ENCODE assay signal across 1 cellular context in genomic region chr6:151451417-151451949, GRCh38.
A peak's percentile ranks its signal among the peaks of the same experiment; 100 is the strongest.
TF ChIP-seq lines count a peak whose summit lies in the region.

No MANE protein-coding gene starts in this region.

TF ChIP-seq in K562, 482 proteins besides CTCF, POLR2A, EP300 and RAD21 (continued from another document):
- TF ChIP-seq BCLAF1 (IDR thresholded peaks at IDR 0.05; ENCODE audit: borderline replicate concordance in 1 of 2, control insufficient read depth in 1 of 2, low read depth in 2 of 2, low read length in 1 of 2) (no peak), TRIM28 (IDR thresholded peaks at IDR 0.05) (no peak), TRIM25 (IDR thresholded peaks at IDR 0.05; ENCODE audit: borderline replicate concordance) (no peak), ZFP1 (CRISPR knock-in tag; IDR thresholded peaks at IDR 0.05) (peak; percentile 96), FOXP1 (CRISPR knock-in tag; IDR thresholded peaks at IDR 0.05) (peak; percentile 9; the same call in 1 of the 2 replicates), ARID1B (IDR thresholded peaks at IDR 0.05) (no peak), TSHZ1 (CRISPR knock-in tag; IDR thresholded peaks at IDR 0.05) (no peak), NFRKB (IDR thresholded peaks at IDR 0.05; ENCODE audit: low read depth) (no peak), ZNF354B (CRISPR knock-in tag; IDR thresholded peaks at IDR 0.05) (no peak), ZC3H11A (IDR thresholded peaks at IDR 0.05; ENCODE audit: low read depth, low read length) (no peak), FOXK2 (conservative IDR thresholded peaks at IDR 0.05 in 1 of 2, IDR thresholded peaks at IDR 0.05 in 1 of 2; ENCODE audit: low read depth in 2 of 2) (no peak), CLOCK (CRISPR knock-in tag; IDR thresholded peaks at IDR 0.05; ENCODE audit: borderline replicate concordance) (no peak), ELK1 (CRISPR knock-in tag; IDR thresholded peaks at IDR 0.05) (no peak), TBP (optimal IDR thresholded peaks at IDR 0.05; ENCODE audit: low read depth, low read length) (no peak), MIER1 (IDR thresholded peaks at IDR 0.05; ENCODE audit: low read depth) (0 out of 2 replicates have a peak, but pooled peaks have one; percentile 16), FOXJ2 (tag; IDR thresholded peaks at IDR 0.05) (no peak), E2F6 (IDR thresholded peaks at IDR 0.05; ENCODE audit: borderline replicate concordance in 1 of 2, extremely low read depth in 1 of 2, insufficient read depth in 1 of 2, insufficient read length in 1 of 2, low read depth in 1 of 2, low read length in 1 of 2, poor library complexity in 1 of 2, severe bottlenecking in 1 of 2) (no peak), JUNB (CRISPR knock-in tag; conservative IDR thresholded peaks at IDR 0.05) (no peak), SREBF2 (CRISPR knock-in tag; IDR thresholded peaks at IDR 0.05) (0 out of 2 replicates have a peak, but pooled peaks have one; percentile 33), RBM17 (IDR thresholded peaks at IDR 0.05; ENCODE audit: borderline replicate concordance, low read depth, low read length) (no peak), ARID3A (IDR thresholded peaks at IDR 0.05; ENCODE audit: borderline replicate concordance, low read depth, low read length) (no peak), ZNF316 (IDR thresholded peaks at IDR 0.05) (0 out of 2 replicates have a peak, but pooled peaks have one; percentile 0)
TF ChIP-seq in K562: peak in this region for 14.
